Comparison of ENCODE assay signal across 8 cellular contexts in the genomic region with DNA sequence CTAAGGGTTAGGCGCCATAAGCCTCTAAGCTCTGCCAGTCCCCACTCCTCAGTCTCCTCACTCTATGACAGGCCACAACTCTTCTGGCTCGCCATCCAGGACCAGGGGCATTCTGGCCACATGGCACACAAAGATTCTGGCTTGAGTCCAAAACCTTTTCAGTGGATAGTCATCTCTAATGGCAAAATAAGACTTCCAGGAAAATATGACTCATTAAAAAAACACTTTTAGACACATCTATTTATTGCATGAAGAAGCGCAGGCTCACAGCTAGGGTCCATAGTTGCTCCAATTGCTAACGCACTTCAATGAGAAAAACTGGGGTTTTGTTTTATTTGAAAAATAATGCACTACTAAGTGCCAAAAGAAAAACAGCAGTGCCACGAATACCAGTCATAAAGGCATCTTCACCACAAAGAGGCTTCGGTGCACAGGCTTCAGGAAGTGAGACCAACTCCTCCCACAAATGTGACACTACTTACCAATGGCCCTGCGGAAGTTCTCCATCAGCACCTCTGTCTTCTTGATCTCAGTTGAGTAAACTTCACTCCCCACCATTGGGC. TPM values are rescaled to one million over a fixed set of nuclear protein-coding genes. Genes with fewer than 3 reads are reported as not detected.
DNase-seq lines count a peak whose midpoint lies in the region; ATAC-seq and TF ChIP-seq lines count a peak whose summit lies in the region.

No MANE protein-coding gene starts in this region.

- no peak for TF ChIP-seq CTCF in brain (conservative IDR thresholded peaks at IDR 0.05)
- TF ChIP-seq CTCF in retinal pigment epithelial cell (conservative IDR thresholded peaks at IDR 0.05; ENCODE audit: low read depth, low read length), result no peak

- no peak for ATAC-seq in HG02840 (IDR thresholded peaks at IDR 0.05; ENCODE audit: low FRiP score, unreplicated experiment)

- H3K9me3 Mint-ChIP-seq in brain, result no peaks in the 10 kb centered on the region

- no peak overlapping the region for H3K4me3 ChIP-seq in retinal pigment epithelial cell (ENCODE audit: low read length)

- H3K27me3 Mint-ChIP-seq in brain, result no peaks in the 10 kb centered on the region

- peak overlapping the region in 3 of 5 experiments; percentile 14 to 56 (median 55) for H3K27ac Mint-ChIP-seq in brain

- peak; percentile 2 for DNase-seq in DMS153 (lab: John Stamatoyannopoulos, UW)
- no peak for DNase-seq in DMS153 treated with DMSO at 0.1 percent for 48 hours (lab: John Stamatoyannopoulos, UW; ENCODE audit: unreplicated experiment)
- DNase-seq in SHP77 treated with DMSO at 0.1 percent for 48 hours (lab: John Stamatoyannopoulos, UW), result peak; percentile 11
- DNase-seq in retinal pigment epithelial cell (ENCODE audit: low read depth), result peak; percentile 49
- DNase-seq in NCI-H2171 (lab: John Stamatoyannopoulos, UW), result no peak
- DNase-seq in ecto neural progenitor cell (ENCODE audit: low spot score), result no peak

- no peak overlapping the region for H3K4me3 Mint-ChIP-seq in brain

- peaks cover 39% of the 10 kb centered on the region for H3K36me3 Mint-ChIP-seq in brain

- no peaks in the 10 kb centered on the region for H3K4me1 Mint-ChIP-seq in brain

RNA-seq across cellular contexts. Expression of gene RUVBL1, which starts 11.1 kb away (rescaled TPM):
- 111 TPM for polyA plus RNA-seq in brain (ENCODE audit: insufficient read depth, low read depth, low replicate concordance)

RNA-seq across cellular contexts. Expression of gene EEFSEC, which starts 40.8 kb away (rescaled TPM):
- polyA plus RNA-seq in brain (ENCODE audit: insufficient read depth, low read depth, low replicate concordance), result 40.9 TPM

Comparison
In these comparisons a context has a peak if more than half of its experiments do, and no peak if none do; other contexts are left out.
1. DNase-seq: peak in DMS153 (single experiment), SHP77 treated with DMSO at 0.1 percent for 48 hours (single experiment) and retinal pigment epithelial cell (single experiment); none in DMS153 treated with DMSO at 0.1 percent for 48 hours (single experiment), NCI-H2171 (single experiment) and ecto neural progenitor cell (single experiment).